ENCODE assay signal across 10 cellular contexts in the genomic region with DNA sequence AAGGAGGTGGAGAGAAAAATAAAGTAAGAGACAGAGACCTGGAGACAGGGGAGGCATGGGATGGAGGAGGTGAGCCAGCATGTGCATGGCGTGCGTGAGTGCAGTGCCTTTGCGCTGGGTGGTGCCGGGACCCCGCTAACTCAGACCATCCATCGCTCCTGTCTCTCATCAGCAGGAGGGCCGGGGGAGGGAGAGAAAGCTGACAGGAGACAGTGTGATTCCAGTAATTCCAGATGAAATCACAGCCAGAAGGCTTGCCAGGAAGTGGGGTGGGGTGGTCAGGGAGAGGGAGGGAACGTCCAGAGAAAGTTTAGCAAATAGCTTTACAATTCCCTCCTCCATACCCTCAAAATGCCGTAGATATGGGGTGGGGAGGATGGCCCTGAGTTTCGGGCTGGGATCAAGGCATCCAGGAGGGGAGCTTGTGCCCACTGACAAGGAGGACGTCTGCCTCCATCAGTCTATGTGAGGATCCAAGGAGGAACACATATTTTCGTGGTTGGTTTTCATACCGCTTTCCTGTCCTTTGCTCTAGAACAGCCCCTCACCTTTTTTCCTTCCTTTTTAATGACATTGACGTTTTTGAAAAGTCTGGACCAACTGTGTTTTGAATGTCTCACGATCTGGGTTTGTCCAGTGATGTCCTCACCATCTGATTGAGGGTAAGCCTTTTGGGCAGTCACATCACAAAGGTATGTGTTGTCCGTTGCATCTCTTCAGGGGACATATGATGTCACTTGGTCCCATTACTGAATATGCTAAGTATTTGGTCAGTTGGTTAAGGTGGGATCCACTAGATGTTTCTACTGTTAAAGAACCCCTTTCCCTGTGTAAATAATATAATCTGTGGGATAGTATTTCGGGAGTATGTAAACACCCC.
DNase-seq lines count a peak whose midpoint lies in the region; ATAC-seq, FAIRE-seq and TF ChIP-seq lines count a peak whose summit lies in the region.
"Had no signal": no experiment of that assay in that cellular context is flagged by ENCODE, and none has a peak within 500 bp of the region (broad histone marks: within the 10 kb centered on the region; RNA-seq: fewer than 3 reads in every experiment).

No MANE protein-coding gene starts in this region.

- no peak for ATAC-seq in HG03196 (IDR thresholded peaks at IDR 0.05; ENCODE audit: unreplicated experiment)
- ATAC-seq in HG02981 (IDR thresholded peaks at IDR 0.05; ENCODE audit: unreplicated experiment) = no peak

- FAIRE-seq in HTR-8/SVneo (lab: Jason Lieb, UNC) = peak; percentile 79

- no peak for TF ChIP-seq POLR2A in transverse colon (IDR thresholded peaks at IDR 0.05)

- DNase-seq in HTR-8/SVneo (ENCODE audit: insufficient read length, low spot score) (peak; percentile 66), caudate nucleus (lab: John Stamatoyannopoulos, UW) (peak in 1 of 61 donors; percentile 13), left kidney (ENCODE audit: low read depth, low spot score) (peak; percentile 80), transverse colon (no peak), cerebellar cortex (ENCODE audit: low spot score) (no peak), NOMO-1 treated with DMSO at 0.1 percent for 48 hours (lab: John Stamatoyannopoulos, UW; ENCODE audit: unreplicated experiment) (no peak)
- DNase-seq: activated CD4-positive, alpha-beta T cell treated with anti-CD3 and anti-CD28 coated beads, Interleukin-2, amount 50 U/mL, for 1 hour; activated gamma-delta T cell had no signal

- intact Hi-C loops in transverse colon (cut with DNase I; ENCODE audit: low total_unique reads) = no loop called here

- in situ Hi-C loops in transverse colon (cut with MboI; ENCODE audit: low pct_ligation_motif_present in 1 of 4, low pct_unique_long_range_greater_than_20kb in 1 of 4, low sequenced_read_pairs in 3 of 4) = loop anchor here in 1 of 4 donors (25.0 kb wide), 1 partner anchor 112 kb away; no protein-coding TSS in a partner anchor

- no peaks in the 10 kb centered on the region for H3K27me3 ChIP-seq in transverse colon

- WGBS in transverse colon (ENCODE audit: low coverage in 1 of 2), 2 donors = 33 to 36% methylated on average over 10 to 17 of the region's 17 CpGs

- H3K4me3 ChIP-seq in transverse colon = no peak overlapping the region

- no peaks in the 10 kb centered on the region for H3K9me3 ChIP-seq in transverse colon

- H3K4me1 ChIP-seq in transverse colon = no peaks in the 10 kb centered on the region

- no peaks in the 10 kb centered on the region for H3K36me3 ChIP-seq in transverse colon

- TF ChIP-seq CTCF in transverse colon (IDR thresholded peaks at IDR 0.05) = no peak

- H3K27ac ChIP-seq in caudate nucleus (ENCODE audit: low read depth, low read length) (peak overlapping the region; percentile 50), transverse colon (peak overlapping the region; percentile 9 to 34 (median 29))

- no peak for TF ChIP-seq EP300 in transverse colon (IDR thresholded peaks at IDR 0.05; ENCODE audit: low read depth)

Comparison
In these comparisons a context has a peak if more than half of its experiments do, and no peak if none do; other contexts are left out.
1. DNase-seq: peak in HTR-8/SVneo (single experiment) and left kidney (single experiment); none in transverse colon (single experiment), cerebellar cortex (single experiment) and NOMO-1 treated with DMSO at 0.1 percent for 48 hours (single experiment).